Comparison of ENCODE assay signal across 12 cellular contexts in the genomic region with DNA sequence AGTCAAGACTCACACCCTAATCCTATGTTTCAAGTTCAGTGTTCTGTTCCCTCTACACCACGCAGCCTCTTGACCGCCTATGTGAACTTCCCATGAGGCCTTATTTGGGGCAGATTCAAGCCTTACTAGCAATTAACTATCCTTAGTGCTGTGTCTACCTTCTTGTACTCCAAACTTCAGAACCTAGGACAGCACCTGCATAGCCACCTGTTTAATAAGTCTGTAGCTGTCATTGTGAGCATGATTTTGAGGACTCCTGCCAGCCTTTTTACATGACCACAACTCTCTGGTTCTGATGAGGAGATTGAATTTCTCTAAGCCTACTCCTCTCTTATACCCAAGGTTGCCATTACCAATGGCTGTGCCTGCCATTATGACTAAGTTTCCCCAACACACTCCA. TPM values are rescaled to one million over a fixed set of nuclear protein-coding genes. Genes with fewer than 3 reads are reported as not detected.
A peak's percentile ranks its signal among the peaks of the same experiment; 100 is the strongest.
DNase-seq lines count a peak whose midpoint lies in the region; ATAC-seq and TF ChIP-seq lines count a peak whose summit lies in the region.
"Had no signal": no experiment of that assay in that cellular context is flagged by ENCODE, and none has a peak within 500 bp of the region (broad histone marks: within the 10 kb centered on the region; RNA-seq: fewer than 3 reads in every experiment).

No MANE protein-coding gene starts in this region.

- POLR2A ChIA-PET in activated CD4-positive, alpha-beta memory T cell treated with anti-CD3 and anti-CD28 coated beads, Interleukin-2, amount 10 ng/mL, durations not matched to agents 7 days and 5 days (lab: Charles Lee), result no interaction called here
- POLR2A ChIA-PET in activated CD4-positive, alpha-beta memory T cell treated with anti-CD3 and anti-CD28 coated beads for 36 hours (lab: Charles Lee), result no interaction called here

- no peak for TF ChIP-seq CTCF in endothelial cell (IDR thresholded peaks at IDR 0.05; ENCODE audit: unreplicated experiment)
- no peak for TF ChIP-seq CTCF in retinal pigment epithelial cell (conservative IDR thresholded peaks at IDR 0.05; ENCODE audit: low read depth, low read length)

- H3K4me1 Mint-ChIP-seq in activated CD4-positive, alpha-beta memory T cell treated with anti-CD3 and anti-CD28 coated beads, Interleukin-2, amount 10 ng/mL, durations not matched to agents 7 days and 5 days, result no peaks in the 10 kb centered on the region
- no peaks in the 10 kb centered on the region for H3K4me1 Mint-ChIP-seq in activated CD4-positive, alpha-beta memory T cell treated with anti-CD3 and anti-CD28 coated beads for 36 hours (ENCODE audit: low read depth)
- peaks cover 2% of the 10 kb centered on the region for H3K4me1 Mint-ChIP-seq in endothelial cell (ENCODE audit: unreplicated experiment)
- H3K4me1 Mint-ChIP-seq in T-helper 17 cell, result no peaks in the 10 kb centered on the region
- H3K4me1 Mint-ChIP-seq: stimulated activated effector memory CD8-positive, alpha-beta T cell treated with anti-CD3 and anti-CD28 coated beads, Interleukin-12 subunit alpha, Interleukin-12 subunit beta, amount 100 ng/mL, for 72 hours had no signal

- no peaks in the 10 kb centered on the region for H3K9me3 ChIP-seq in T-helper 17 cell (ENCODE audit: control insufficient read depth, low read length, poor library complexity, severe bottlenecking)
- H3K9me3 ChIP-seq: BLaER1, Peyer's patch had no signal

- H3K36me3 Mint-ChIP-seq in activated CD4-positive, alpha-beta memory T cell treated with anti-CD3 and anti-CD28 coated beads, Interleukin-2, amount 10 ng/mL, durations not matched to agents 7 days and 5 days (ENCODE audit: low read depth), result no peaks in the 10 kb centered on the region
- no peaks in the 10 kb centered on the region for H3K36me3 Mint-ChIP-seq in activated CD4-positive, alpha-beta memory T cell treated with anti-CD3 and anti-CD28 coated beads for 36 hours
- H3K36me3 Mint-ChIP-seq in endothelial cell (ENCODE audit: low read depth, unreplicated experiment) (no peaks in the 10 kb centered on the region), T-helper 17 cell (ENCODE audit: low read depth) (no peaks in the 10 kb centered on the region)
- H3K36me3 Mint-ChIP-seq: stimulated activated effector memory CD8-positive, alpha-beta T cell treated with anti-CD3 and anti-CD28 coated beads, Interleukin-12 subunit alpha, Interleukin-12 subunit beta, amount 100 ng/mL, for 72 hours had no signal

- peak; percentile 16 for DNase-seq in activated CD4-positive, alpha-beta memory T cell treated with anti-CD3 and anti-CD28 coated beads, Interleukin-2, amount 10 ng/mL, durations not matched to agents 7 days and 5 days
- DNase-seq in activated CD4-positive, alpha-beta memory T cell treated with anti-CD3 and anti-CD28 coated beads for 36 hours, result no peak
- DNase-seq in NCI-H69 (lab: John Stamatoyannopoulos, UW) (peak; percentile 56), endothelial cell (ENCODE audit: low spot score) (peak; percentile 22), retinal pigment epithelial cell (ENCODE audit: low read depth) (peak; percentile 18), T-helper 17 cell (no peak), activated T-cell treated with anti-CD3 and anti-CD28 coated beads for 4 hours (no peak)
- DNase-seq in stimulated activated naive CD8-positive, alpha-beta T cell treated with anti-CD3 and anti-CD28 coated beads, Interleukin-15, Interleukin-2, amounts not matched to agents 100 U/mL and 50 U/mL, for 24 hours, result no peak
- DNase-seq: head of caudate nucleus, Peyer's patch had no signal

- H3K9me3 Mint-ChIP-seq in activated CD4-positive, alpha-beta memory T cell treated with anti-CD3 and anti-CD28 coated beads, Interleukin-2, amount 10 ng/mL, durations not matched to agents 7 days and 5 days, result no peaks in the 10 kb centered on the region
- no peaks in the 10 kb centered on the region for H3K9me3 Mint-ChIP-seq in activated CD4-positive, alpha-beta memory T cell treated with anti-CD3 and anti-CD28 coated beads for 36 hours
- H3K9me3 Mint-ChIP-seq in endothelial cell (ENCODE audit: unreplicated experiment), result no peaks in the 10 kb centered on the region
- H3K9me3 Mint-ChIP-seq: stimulated activated effector memory CD8-positive, alpha-beta T cell treated with anti-CD3 and anti-CD28 coated beads, Interleukin-12 subunit alpha, Interleukin-12 subunit beta, amount 100 ng/mL, for 72 hours had no signal

- no peak for ATAC-seq in stimulated activated naive CD8-positive, alpha-beta T cell treated with anti-CD3 and anti-CD28 coated beads, Interleukin-15, Interleukin-2, amounts not matched to agents 100 U/mL and 50 U/mL, for 24 hours
- ATAC-seq in T-helper 17 cell, result no peak
- ATAC-seq: stimulated activated effector memory CD8-positive, alpha-beta T cell treated with anti-CD3 and anti-CD28 coated beads, Interleukin-12 subunit alpha, Interleukin-12 subunit beta, amount 100 ng/mL, for 72 hours had no signal

- CTCF ChIA-PET in activated CD4-positive, alpha-beta memory T cell treated with anti-CD3 and anti-CD28 coated beads, Interleukin-2, amount 10 ng/mL, durations not matched to agents 7 days and 5 days (lab: Charles Lee), result no interaction called here
- CTCF ChIA-PET in activated CD4-positive, alpha-beta memory T cell treated with anti-CD3 and anti-CD28 coated beads for 36 hours (lab: Charles Lee), result no interaction called here

- H3K4me3 ChIP-seq in retinal pigment epithelial cell (ENCODE audit: low read length), result no peak overlapping the region
- H3K4me3 ChIP-seq: BLaER1, Peyer's patch had no signal

- H3K4me3 Mint-ChIP-seq in activated CD4-positive, alpha-beta memory T cell treated with anti-CD3 and anti-CD28 coated beads, Interleukin-2, amount 10 ng/mL, durations not matched to agents 7 days and 5 days, result no peak overlapping the region
- H3K4me3 Mint-ChIP-seq in activated CD4-positive, alpha-beta memory T cell treated with anti-CD3 and anti-CD28 coated beads for 36 hours, result no peak overlapping the region
- H3K4me3 Mint-ChIP-seq in endothelial cell (ENCODE audit: unreplicated experiment) (no peak overlapping the region), T-helper 17 cell (no peak overlapping the region)
- H3K4me3 Mint-ChIP-seq: stimulated activated effector memory CD8-positive, alpha-beta T cell treated with anti-CD3 and anti-CD28 coated beads, Interleukin-12 subunit alpha, Interleukin-12 subunit beta, amount 100 ng/mL, for 72 hours had no signal

- intact Hi-C loops in activated CD4-positive, alpha-beta memory T cell treated with anti-CD3 and anti-CD28 coated beads for 36 hours (cut with micrococcal nuclease), result no loop called here

- no peak overlapping the region for H3K27ac Mint-ChIP-seq in activated CD4-positive, alpha-beta memory T cell treated with anti-CD3 and anti-CD28 coated beads, Interleukin-2, amount 10 ng/mL, durations not matched to agents 7 days and 5 days
- no peak overlapping the region for H3K27ac Mint-ChIP-seq in activated CD4-positive, alpha-beta memory T cell treated with anti-CD3 and anti-CD28 coated beads for 36 hours
- H3K27ac Mint-ChIP-seq in endothelial cell (ENCODE audit: unreplicated experiment) (no peak overlapping the region), T-helper 17 cell (no peak overlapping the region)
- H3K27ac Mint-ChIP-seq: stimulated activated effector memory CD8-positive, alpha-beta T cell treated with anti-CD3 and anti-CD28 coated beads, Interleukin-12 subunit alpha, Interleukin-12 subunit beta, amount 100 ng/mL, for 72 hours had no signal

- peaks cover 8% of the 10 kb centered on the region for H3K27me3 Mint-ChIP-seq in activated CD4-positive, alpha-beta memory T cell treated with anti-CD3 and anti-CD28 coated beads, Interleukin-2, amount 10 ng/mL, durations not matched to agents 7 days and 5 days
- H3K27me3 Mint-ChIP-seq in activated CD4-positive, alpha-beta memory T cell treated with anti-CD3 and anti-CD28 coated beads for 36 hours, result no peaks in the 10 kb centered on the region
- no peaks in the 10 kb centered on the region for H3K27me3 Mint-ChIP-seq in endothelial cell (ENCODE audit: unreplicated experiment)
- H3K27me3 Mint-ChIP-seq in T-helper 17 cell, result peaks cover 5% of the 10 kb centered on the region

RNA-seq across cellular contexts. Expression of gene PCSK1, which starts 50.8 kb away (rescaled TPM):
- not detected for total RNA-seq in activated CD4-positive, alpha-beta memory T cell treated with anti-CD3 and anti-CD28 coated beads, Interleukin-2, amount 10 ng/mL, durations not matched to agents 7 days and 5 days
- not detected for total RNA-seq in activated CD4-positive, alpha-beta memory T cell treated with anti-CD3 and anti-CD28 coated beads for 36 hours
- total RNA-seq in endothelial cell (ENCODE audit: unreplicated experiment) (0.41 TPM), T-helper 17 cell (not detected)

Comparison
In these comparisons a context has a peak if more than half of its experiments do, and no peak if none do; other contexts are left out.
1. DNase-seq: peak in activated CD4-positive, alpha-beta memory T cell treated with anti-CD3 and anti-CD28 coated beads, Interleukin-2, amount 10 ng/mL, durations not matched to agents 7 days and 5 days (single experiment), NCI-H69 (single experiment), endothelial cell (single experiment) and retinal pigment epithelial cell (single experiment); none in activated CD4-positive, alpha-beta memory T cell treated with anti-CD3 and anti-CD28 coated beads for 36 hours (single experiment), stimulated activated naive CD8-positive, alpha-beta T cell treated with anti-CD3 and anti-CD28 coated beads, Interleukin-15, Interleukin-2, amounts not matched to agents 100 U/mL and 50 U/mL, for 24 hours (single experiment), T-helper 17 cell (0 of 3) and activated T-cell treated with anti-CD3 and anti-CD28 coated beads for 4 hours (single experiment).